9 cellular contexts compared by ENCODE assay signal in genomic region chr2:64876137-64876647, GRCh38.
DNase-seq lines count a peak whose midpoint lies in the region; ATAC-seq, FAIRE-seq and TF ChIP-seq lines count a peak whose summit lies in the region.
"Had no signal": no experiment of that assay in that cellular context is flagged by ENCODE, and none has a peak within 500 bp of the region (broad histone marks: within the 10 kb centered on the region; RNA-seq: fewer than 3 reads in every experiment).

No MANE protein-coding gene starts in this region.

- no peak overlapping the region for H3K27ac ChIP-seq in H1 (ENCODE audit: low read depth, low read length)

- H2BK15ac ChIP-seq in H1 (ENCODE audit: low read length) = no peak overlapping the region

- no peak overlapping the region for H2AK5ac ChIP-seq in H1 (ENCODE audit: low read depth, low read length)

- no peak overlapping the region for H3K18ac ChIP-seq in H1 (ENCODE audit: extremely low read depth, low read length)

- TF ChIP-seq POLR2A in H1 (IDR thresholded peaks at IDR 0.05; ENCODE audit: control extremely low read depth in 1 of 2, low read depth in 2 of 2, low read length in 2 of 2) = no peak

- H2AFZ ChIP-seq in H1 (ENCODE audit: low read length) = no peak overlapping the region

- no TSS peak for BruUV-seq in Caco-2 (replicated peaks; lab: Mats Ljungman, UMichigan)

- H3K23me2 ChIP-seq in H1 (ENCODE audit: low read depth, low read length) = no peaks in the 10 kb centered on the region

- no peak overlapping the region for H4K5ac ChIP-seq in H1 (ENCODE audit: insufficient read length, low read depth, low read length)

- H3K27me3 Mint-ChIP-seq in Caco-2 (ENCODE audit: insufficient read depth, unreplicated experiment) = no peaks in the 10 kb centered on the region
- H3K27me3 Mint-ChIP-seq in naive thymus-derived CD8-positive, alpha-beta T cell = peaks cover 0 to 4% (median 0%) of the 10 kb centered on the region in 5 donors

- 44% methylated on average over 3 of the region's 3 CpGs; no CpG with 5 or more reads in 1 of the 2 experiments for WGBS in H1 (ENCODE audit: extremely low coverage in 1 of 2, insufficient coverage in 1 of 2, insufficient read length in 1 of 2, insufficient replicate concordance in 2 of 2, low coverage in 1 of 2, low lambda C conversion rate in 2 of 2, missing lambda C conversion rate in 1 of 2), 2 experiments

- H3K9me3 ChIP-seq in Caco-2 (no peaks in the 10 kb centered on the region), H1 (ENCODE audit: insufficient read depth in 2 of 2, low read depth in 1 of 2, low read length in 1 of 2) (no peaks in the 10 kb centered on the region), mucosa of descending colon (no peaks in the 10 kb centered on the region)

- no peak overlapping the region for H3K56ac ChIP-seq in H1 (replicated peaks; ENCODE audit: insufficient read length, low read depth, low read length)

- H3K36me3 ChIP-seq in Caco-2 (ENCODE audit: control insufficient read depth, insufficient read depth, low read length) (no peaks in the 10 kb centered on the region), H1 (ENCODE audit: control insufficient read depth in 2 of 4, insufficient read depth in 4 of 4, low read length in 3 of 4) (no peaks in the 10 kb centered on the region), mucosa of descending colon (ENCODE audit: low read depth) (no peaks in the 10 kb centered on the region)

- peaks cover 14% of the 10 kb centered on the region for H3K4me1 Mint-ChIP-seq in Caco-2 (ENCODE audit: low read depth, unreplicated experiment)
- peaks cover 2 to 10% (median 8%) of the 10 kb centered on the region in 4 donors for H3K4me1 Mint-ChIP-seq in naive thymus-derived CD8-positive, alpha-beta T cell

- H3K79me2 ChIP-seq in H1 (ENCODE audit: control insufficient read depth in 1 of 2, insufficient read depth in 2 of 2, low read length in 2 of 2) = no peaks in the 10 kb centered on the region

- H3K27me3 ChIP-seq in Caco-2 (replicated peaks; ENCODE audit: control insufficient read depth, insufficient read depth, low read length) = no peaks in the 10 kb centered on the region
- peaks cover 0 to 1% (median 0%) of the 10 kb centered on the region in 4 experiments; a peak in 1 of 7 replicates for H3K27me3 ChIP-seq in H1 (replicated peaks in 1 of 4; ENCODE audit: control insufficient read depth in 3 of 4, extremely low read depth in 1 of 4, insufficient read depth in 3 of 4, low read length in 3 of 4)

- peak overlapping the region; percentile 70 for H3K27ac Mint-ChIP-seq in Caco-2 (ENCODE audit: unreplicated experiment)
- H3K27ac Mint-ChIP-seq in naive thymus-derived CD8-positive, alpha-beta T cell = no peak overlapping the region
- H3K27ac Mint-ChIP-seq: activated CD4-positive, alpha-beta memory T cell treated with anti-CD3 and anti-CD28 coated beads for 36 hours had no signal

- no peak overlapping the region for H3K4me3 ChIP-seq in Caco-2 (ENCODE audit: low read depth, low read length)
- no peak overlapping the region for H3K4me3 ChIP-seq in H1 (ENCODE audit: extremely low read depth in 1 of 4, insufficient read depth in 2 of 4, low read depth in 3 of 4, low read length in 4 of 4)
- no peak overlapping the region for H3K4me3 ChIP-seq in mucosa of descending colon

- H3K4me2 ChIP-seq in H1 (ENCODE audit: insufficient read depth in 1 of 2, low read depth in 2 of 2, low read length in 2 of 2) = peak overlapping the region in 1 of 2 experiments; percentile 51; a peak in 3 of 4 replicates

- no peak overlapping the region for H4K91ac ChIP-seq in H1 (replicated peaks; ENCODE audit: insufficient read length, low read length)

- H2BK5ac ChIP-seq in H1 (ENCODE audit: low read depth, low read length) = no peak overlapping the region; the same call in 1 of the 2 replicates

- peaks cover 14% of the 10 kb centered on the region; the same call in 1 of the 2 replicates for H3K4me1 ChIP-seq in Caco-2
- peaks cover 6 to 19% (median 9%) of the 10 kb centered on the region in 4 experiments for H3K4me1 ChIP-seq in H1 (replicated peaks in 1 of 4; ENCODE audit: control insufficient read depth in 3 of 4, insufficient read depth in 4 of 4, low read length in 3 of 4)
- no peaks in the 10 kb centered on the region for H3K4me1 ChIP-seq in mucosa of descending colon (ENCODE audit: low read depth)

- intact Hi-C loops in Caco-2 (cut with micrococcal nuclease; ENCODE audit: unreplicated experiment) (loop anchor here (1.0 to 10.0 kb wide), 2 partner anchors 37 to 541 kb away; no protein-coding TSS in a partner anchor), mucosa of descending colon (cut with DNase I, micrococcal nuclease) (loop anchor here in 1 of 2 donors (10.0 kb wide), 1 partner anchor 291 kb away; no protein-coding TSS in a partner anchor)

- DNase-seq in Caco-2 = peak; percentile 47 to 67
- peak; percentile 93 for DNase-seq in NCI-H2227 treated with DMSO at 0.1 percent for 48 hours (lab: John Stamatoyannopoulos, UW)
- peak in 1 of 2 experiments; percentile 53 for DNase-seq in H1 (ENCODE audit: low read depth in 1 of 2, low spot score in 2 of 2)
- DNase-seq in mucosa of descending colon = peak in 2 of 3 donors; percentile 40 to 44
- DNase-seq in activated CD4-positive, alpha-beta T cell treated with anti-CD3 and anti-CD28 coated beads, Interleukin-2, amount 50 U/mL, for 48 hours = no peak
- DNase-seq in stimulated activated CD4-positive, alpha-beta T cell treated with anti-CD3 and anti-CD28 coated beads, Interleukin-4, amount 100 ng/mL, for 1 hour = no peak
- DNase-seq in naive thymus-derived CD8-positive, alpha-beta T cell = no peak
- DNase-seq: activated CD4-positive, alpha-beta memory T cell treated with anti-CD3 and anti-CD28 coated beads for 36 hours had no signal

- H3K4ac ChIP-seq in H1 (replicated peaks; ENCODE audit: insufficient read length, low read depth, low read length) = no peak overlapping the region

- no peak overlapping the region for H3K14ac ChIP-seq in H1 (ENCODE audit: insufficient read length)

- FAIRE-seq in H1 (lab: Jason Lieb, UNC) = no peak

- H4K20me1 ChIP-seq in H1 (replicated peaks in 1 of 2; ENCODE audit: control insufficient read depth in 1 of 2, insufficient read depth in 2 of 2, low read length in 2 of 2) = no peaks in the 10 kb centered on the region

- no peaks in the 10 kb centered on the region for H3K79me1 ChIP-seq in H1 (ENCODE audit: low read depth, low read length)

- no peak overlapping the region for H3K23ac ChIP-seq in H1 (ENCODE audit: insufficient read length)

- no peaks in the 10 kb centered on the region for H3K36me3 Mint-ChIP-seq in Caco-2 (ENCODE audit: insufficient read depth, unreplicated experiment)
- no peaks in the 10 kb centered on the region for H3K36me3 Mint-ChIP-seq in naive thymus-derived CD8-positive, alpha-beta T cell
- H3K36me3 Mint-ChIP-seq: activated CD4-positive, alpha-beta memory T cell treated with anti-CD3 and anti-CD28 coated beads for 36 hours had no signal

- no peak overlapping the region for H2BK20ac ChIP-seq in H1 (ENCODE audit: low read length)

- TF ChIP-seq CTCF in Caco-2 (IDR thresholded peaks at IDR 0.05; ENCODE audit: insufficient read depth in 1 of 2, low read depth in 1 of 2, low read length in 1 of 2, severe bottlenecking in 1 of 2, unreplicated experiment in 1 of 2) = no peak
- TF ChIP-seq CTCF in H1 (IDR thresholded peaks at IDR 0.05; ENCODE audit: control extremely low read depth in 1 of 3, insufficient read depth in 1 of 3, low read depth in 1 of 3, low read length in 3 of 3) = no peak
- TF ChIP-seq CTCF in mucosa of descending colon (IDR thresholded peaks at IDR 0.05) = no peak

- H3K9ac ChIP-seq in H1 (replicated peaks in 1 of 4; ENCODE audit: extremely low read depth in 1 of 4, low read depth in 3 of 4, low read length in 3 of 4) = no peak overlapping the region

- no peaks in the 10 kb centered on the region for H3K9me3 Mint-ChIP-seq in Caco-2 (ENCODE audit: unreplicated experiment)
- no peaks in the 10 kb centered on the region for H3K9me3 Mint-ChIP-seq in naive thymus-derived CD8-positive, alpha-beta T cell
- H3K9me3 Mint-ChIP-seq: activated CD4-positive, alpha-beta memory T cell treated with anti-CD3 and anti-CD28 coated beads for 36 hours had no signal

- H2BK120ac ChIP-seq in H1 (replicated peaks; ENCODE audit: low read depth, low read length) = no peak overlapping the region

- no peak for TF ChIP-seq RAD21 in H1 (IDR thresholded peaks at IDR 0.05 in 1 of 2, conservative IDR thresholded peaks at IDR 0.05 in 1 of 2; ENCODE audit: low read depth in 2 of 2, low read length in 2 of 2)

- ATAC-seq in mucosa of descending colon (peak; percentile 90), HG02970 (IDR thresholded peaks at IDR 0.05; ENCODE audit: low FRiP score, unreplicated experiment) (no peak)
- ATAC-seq in naive thymus-derived CD8-positive, alpha-beta T cell = no peak

- no peak overlapping the region for H2BK12ac ChIP-seq in H1 (ENCODE audit: low read depth, low read length)

- POLR2A ChIA-PET in Caco-2 (lab: Charles Lee) = interaction anchor here (0.7 kb wide), 1 partner anchor 12 kb away, joined by 5 read pairs; no protein-coding TSS in a partner anchor
- POLR2A ChIA-PET in H1 (lab: Charles Lee; ENCODE audit: partially characterized antibody) = interaction anchor here (0.7 kb wide), 1 partner anchor 260 kb away, joined by 3 read pairs; no protein-coding TSS in a partner anchor
- POLR2A ChIA-PET in naive thymus-derived CD8-positive, alpha-beta T cell (lab: Charles Lee) = no interaction called here

- CTCF ChIA-PET in Caco-2 (lab: Charles Lee) = interaction anchor here (0.6 to 1.8 kb wide), 3 partner anchors 37 to 289 kb away, joined by 3 to 6 read pairs (median 5); no protein-coding TSS in a partner anchor
- CTCF ChIA-PET in H1 (lab: Charles Lee; ENCODE audit: partially characterized antibody) = interaction anchor here (0.6 to 1.5 kb wide), 6 partner anchors 12 to 289 kb away, joined by 3 to 6 read pairs (median 4); no protein-coding TSS in a partner anchor

- H3K4me3 Mint-ChIP-seq in Caco-2 (ENCODE audit: unreplicated experiment) = peak overlapping the region; percentile 44
- H3K4me3 Mint-ChIP-seq in naive thymus-derived CD8-positive, alpha-beta T cell = no peak overlapping the region
- H3K4me3 Mint-ChIP-seq: activated CD4-positive, alpha-beta memory T cell treated with anti-CD3 and anti-CD28 coated beads for 36 hours had no signal

- no peak for TF ChIP-seq EP300 in H1 (IDR thresholded peaks at IDR 0.05; ENCODE audit: borderline replicate concordance in 1 of 2, low read depth in 2 of 2, low read length in 2 of 2)

- peak overlapping the region; percentile 9 for H4K8ac ChIP-seq in H1 (ENCODE audit: extremely low read depth, insufficient read depth, low read length)

TF ChIP-seq in H1, 55 proteins besides CTCF, POLR2A, EP300 and RAD21:
- TF ChIP-seq JUND (IDR thresholded peaks at IDR 0.05; ENCODE audit: low read length) = 0 out of 2 replicates have a peak, but pooled peaks have one; percentile 34
- no peak for TF ChIP-seq NANOG (IDR thresholded peaks at IDR 0.05; ENCODE audit: insufficient read depth, low read depth, low read length, poor library complexity, severe bottlenecking)
- TF ChIP-seq TEAD4 (IDR thresholded peaks at IDR 0.05; ENCODE audit: low read depth, low read length) = peak; percentile 50; the same call in 1 of the 2 replicates
- 0 out of 2 replicates have a peak, but pooled peaks have one; percentile 53 for TF ChIP-seq YY1 (IDR thresholded peaks at IDR 0.05; ENCODE audit: low read depth, low read length)

Comparison
In these comparisons a context has a peak if more than half of its experiments do, and no peak if none do; other contexts are left out.
1. DNase-seq: peak in Caco-2 (2 of 2), NCI-H2227 treated with DMSO at 0.1 percent for 48 hours (single experiment) and mucosa of descending colon (2 of 3); none in activated CD4-positive, alpha-beta T cell treated with anti-CD3 and anti-CD28 coated beads, Interleukin-2, amount 50 U/mL, for 48 hours (0 of 2), stimulated activated CD4-positive, alpha-beta T cell treated with anti-CD3 and anti-CD28 coated beads, Interleukin-4, amount 100 ng/mL, for 1 hour (single experiment) and naive thymus-derived CD8-positive, alpha-beta T cell (0 of 10).